ENCODE assay signal across 2 cellular contexts in genomic region chr19:16520986-16521624, GRCh38.
TF ChIP-seq lines count a peak whose summit lies in the region.

No MANE protein-coding gene starts in this region.

TF ChIP-seq in SK-N-SH, 30 proteins besides CTCF, POLR2A, EP300 and RAD21:
- TF ChIP-seq TEAD4 (IDR thresholded peaks at IDR 0.05; ENCODE audit: borderline replicate concordance, insufficient read depth) (no peak), EZH2phosphoT487 (IDR thresholded peaks at IDR 0.05; ENCODE audit: borderline replicate concordance, low read depth) (no peak)

TF ChIP-seq in SK-N-SH treated with all-trans-retinoic acid at 6 μM for 48 hours, 23 proteins besides CTCF, POLR2A, EP300 and RAD21:
- TF ChIP-seq ISL1 (CRISPR knock-in tag; IDR thresholded peaks at IDR 0.05): no peak
- no peak for TF ChIP-seq SNAI2 (CRISPR knock-in tag; IDR thresholded peaks at IDR 0.05)
- TF ChIP-seq POU6F1 (CRISPR knock-in tag; IDR thresholded peaks at IDR 0.05; ENCODE audit: borderline replicate concordance, low read depth): no peak
- no peak for TF ChIP-seq ZC3H10 (CRISPR knock-in tag; IDR thresholded peaks at IDR 0.05)
- TF ChIP-seq ARNTL (CRISPR knock-in tag; IDR thresholded peaks at IDR 0.05; ENCODE audit: borderline replicate concordance, low read depth): no peak
- TF ChIP-seq ZFP3 (CRISPR knock-in tag; IDR thresholded peaks at IDR 0.05): no peak
- no peak for TF ChIP-seq BACH2 (CRISPR knock-in tag; IDR thresholded peaks at IDR 0.05; ENCODE audit: borderline replicate concordance)
- TF ChIP-seq PATZ1 (CRISPR knock-in tag; IDR thresholded peaks at IDR 0.05; ENCODE audit: borderline replicate concordance): no peak
- no peak for TF ChIP-seq TCF4 (CRISPR knock-in tag; IDR thresholded peaks at IDR 0.05; ENCODE audit: borderline replicate concordance)
